ENCODE assay signal across 13 cellular contexts in the genomic region with DNA sequence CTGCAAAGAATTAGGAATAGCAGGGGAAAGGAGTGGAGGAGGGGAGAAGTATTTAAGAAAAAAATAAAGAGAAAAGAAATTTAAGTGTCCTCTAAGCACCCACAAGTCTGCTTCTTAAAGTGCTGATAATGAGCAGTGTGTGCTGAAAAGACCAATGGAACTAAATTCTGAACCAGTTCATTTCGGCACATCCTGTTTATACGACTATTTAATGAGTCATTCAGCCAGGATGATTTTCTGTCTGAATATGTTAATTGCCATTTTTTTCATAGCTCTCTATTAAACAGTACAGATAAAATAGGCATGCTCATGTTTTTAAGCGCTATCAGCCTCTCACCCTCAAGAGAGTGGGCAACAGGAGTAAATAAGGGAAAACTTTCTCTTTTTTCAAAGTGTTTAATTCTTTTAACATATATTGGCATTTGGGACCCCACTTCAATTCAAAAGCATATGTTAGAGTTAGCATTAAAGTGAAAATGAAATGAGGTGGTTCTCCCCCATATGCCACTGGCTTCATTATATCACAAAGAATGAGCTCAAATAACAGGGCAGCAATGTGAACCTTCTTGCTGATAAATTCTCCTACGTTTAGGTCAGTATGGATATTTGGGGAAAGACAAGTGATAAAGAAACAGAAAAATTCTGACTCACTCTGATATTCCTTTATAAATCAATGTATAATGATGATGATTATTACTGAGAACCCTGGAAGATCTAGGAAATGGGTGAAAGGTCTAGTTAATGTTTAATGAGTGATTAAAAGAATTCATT.
DNase-seq lines count a peak whose midpoint lies in the region; ATAC-seq and TF ChIP-seq lines count a peak whose summit lies in the region.
"Had no signal": no experiment of that assay in that cellular context is flagged by ENCODE, and none has a peak within 500 bp of the region (broad histone marks: within the 10 kb centered on the region; RNA-seq: fewer than 3 reads in every experiment).

No MANE protein-coding gene starts in this region.

- peaks cover 2% of the 10 kb centered on the region for H3K4me1 Mint-ChIP-seq in activated CD4-positive, alpha-beta T cell treated with anti-CD3 and anti-CD28 coated beads, Interleukin-2, amount 10 ng/mL, durations not matched to agents 7 days and 5 days
- H3K4me1 Mint-ChIP-seq: natural killer cell had no signal

- BruUV-seq in A673 (replicated peaks; lab: Mats Ljungman, UMichigan) (no TSS peak), IMR-90 (replicated peaks; lab: Mats Ljungman, UMichigan) (no TSS peak)

- H3K4me2 ChIP-seq in IMR-90 (ENCODE audit: low read depth, low read length) (peak overlapping the region; percentile 94), mesenchymal stem cell (ENCODE audit: low read length, poor library complexity, severe bottlenecking) (no peak overlapping the region)

- H3K27ac ChIP-seq in A673 (ENCODE audit: low read depth, low read length, poor library complexity, severe bottlenecking) (peak overlapping the region; percentile 74), IMR-90 (ENCODE audit: insufficient read depth, low read length) (peak overlapping the region; percentile 52), mesenchymal stem cell (ENCODE audit: low read length, poor library complexity, severe bottlenecking) (no peak overlapping the region)

- no peak overlapping the region for H2BK12ac ChIP-seq in mesenchymal stem cell (ENCODE audit: low read length in 2 of 2)

- TF ChIP-seq CTCF in A673 (conservative IDR thresholded peaks at IDR 0.05; ENCODE audit: low read depth, low read length) (no peak), IMR-90 (conservative IDR thresholded peaks at IDR 0.05; ENCODE audit: low read depth, low read length) (no peak)

- no peaks in the 10 kb centered on the region for H3K9me3 Mint-ChIP-seq in activated CD4-positive, alpha-beta T cell treated with anti-CD3 and anti-CD28 coated beads, Interleukin-2, amount 10 ng/mL, durations not matched to agents 7 days and 5 days
- H3K9me3 Mint-ChIP-seq: CD4-positive, alpha-beta T cell; natural killer cell had no signal

- H2AK5ac ChIP-seq in IMR-90 (ENCODE audit: low read depth, low read length) (0 out of 2 replicates have a peak overlapping the region, but pooled peaks have one; percentile 41), mesenchymal stem cell (ENCODE audit: low read length, severe bottlenecking) (no peak overlapping the region)

- no peaks in the 10 kb centered on the region for H3K36me3 Mint-ChIP-seq in activated CD4-positive, alpha-beta T cell treated with anti-CD3 and anti-CD28 coated beads, Interleukin-2, amount 10 ng/mL, durations not matched to agents 7 days and 5 days (ENCODE audit: low read depth)
- H3K36me3 Mint-ChIP-seq: IgD-negative memory B cell, natural killer cell had no signal

- intact Hi-C loops in A673 (cut with micrococcal nuclease; ENCODE audit: unreplicated experiment), result loop anchor here (10.0 kb wide), 1 partner anchor 156 kb away; no protein-coding TSS in a partner anchor
- intact Hi-C loops in IMR-90 (cut with micrococcal nuclease), result loop anchor here (5.0 kb wide), 2 partner anchors 78 to 87 kb away; a partner anchor contains a TSS

- H3K9ac ChIP-seq in IMR-90 (ENCODE audit: low read depth, low read length) (peak overlapping the region; percentile 47), mesenchymal stem cell (ENCODE audit: low read length) (peak overlapping the region; percentile 68)

- dilution Hi-C loops in IMR-90 (cut with HindIII; ENCODE audit: low sequenced_read_pairs, unreplicated experiment), result no loop called here

- no peak overlapping the region for H2AK9ac ChIP-seq in IMR-90 (replicated peaks; ENCODE audit: low read depth, low read length, poor library complexity)

- H3K4me1 ChIP-seq in A673 (ENCODE audit: insufficient read depth, low read length, poor library complexity, severe bottlenecking) (peaks cover 61% of the 10 kb centered on the region), IMR-90 (ENCODE audit: control insufficient read depth, insufficient read depth, low read length) (peaks cover 16% of the 10 kb centered on the region), mesenchymal stem cell (ENCODE audit: control insufficient read depth, insufficient read depth, low read depth, low read length) (no peaks in the 10 kb centered on the region)

- H2AFZ ChIP-seq in IMR-90 (replicated peaks; ENCODE audit: low read length, poor library complexity) (no peak overlapping the region), mesenchymal stem cell (ENCODE audit: low read depth, low read length) (no peak overlapping the region)

- DNase-seq in A673 (ENCODE audit: low spot score) (peak; percentile 78), IMR-90 (peak; percentile 92), dermis blood vessel endothelial cell (peak; percentile 84), mesenchymal stem cell (peak; percentile 93)
- no peak for DNase-seq in effector CD4-positive, alpha-beta T cell
- no peak for DNase-seq in activated CD4-positive, alpha-beta T cell treated with anti-CD3 and anti-CD28 coated beads, Interleukin-2, amount 10 ng/mL, durations not matched to agents 7 days and 5 days
- DNase-seq in stimulated activated naive CD4-positive, alpha-beta T cell treated with Interleukin-2 at 50 U/mL for 16 hours (lab: John Stamatoyannopoulos, UW), result no peak
- DNase-seq: CD4-positive, alpha-beta T cell; effector memory CD4-positive, alpha-beta T cell; natural killer cell; OCI-M1 had no signal

- H3K4ac ChIP-seq in IMR-90 (ENCODE audit: low read depth, low read length) (peak overlapping the region; percentile 93), mesenchymal stem cell (ENCODE audit: low read depth in 1 of 2, low read length in 2 of 2) (no peak overlapping the region)

- H3K14ac ChIP-seq in IMR-90 (replicated peaks; ENCODE audit: low read depth, low read length) (peak overlapping the region; percentile 86), mesenchymal stem cell (ENCODE audit: low read length in 2 of 2) (no peak overlapping the region)

- H3K23ac ChIP-seq in IMR-90 (ENCODE audit: low read depth, low read length) (peak overlapping the region; percentile 95), mesenchymal stem cell (ENCODE audit: low read length in 2 of 2) (no peak overlapping the region)

- no peak; the same call in 1 of the 2 replicates for TF ChIP-seq RAD21 in IMR-90 (IDR thresholded peaks at IDR 0.05; ENCODE audit: low read length)

- H4K8ac ChIP-seq in IMR-90 (ENCODE audit: low read depth in 2 of 2, low read length in 2 of 2) (peak overlapping the region; percentile 14 to 78; a peak in 3 of 4 replicates), mesenchymal stem cell (ENCODE audit: low read length) (no peak overlapping the region)

- ATAC-seq in IMR-90 (ENCODE audit: low read depth), result peak; percentile 85
- ATAC-seq in GM18505 (IDR thresholded peaks at IDR 0.05; ENCODE audit: unreplicated experiment), result no peak
- ATAC-seq: natural killer cell had no signal

- POLR2A ChIA-PET in A673 (lab: Charles Lee; ENCODE audit: low non-redundant PET) (interaction anchor here (0.5 to 0.7 kb wide), 2 partner anchors 44 to 296 kb away, joined by 4 read pairs; no protein-coding TSS in a partner anchor), IMR-90 (lab: Charles Lee; ENCODE audit: unreplicated experiment) (interaction anchor here (0.5 to 0.6 kb wide), 4 partner anchors 11 to 1221 kb away, joined by 3 to 4 read pairs (median 3); no protein-coding TSS in a partner anchor)
- POLR2A ChIA-PET in activated CD4-positive, alpha-beta T cell treated with anti-CD3 and anti-CD28 coated beads, Interleukin-2, amount 10 ng/mL, durations not matched to agents 7 days and 5 days (lab: Charles Lee), result no interaction called here

- in situ Hi-C loops in IMR-90 (cut with MboI; ENCODE audit: low sequenced_read_pairs), result no loop called here

- peak overlapping the region; percentile 64 for H3K56ac ChIP-seq in IMR-90 (ENCODE audit: extremely low read depth, insufficient read depth, low read length)

- H2BK5ac ChIP-seq in IMR-90 (ENCODE audit: low read depth, low read length, poor library complexity, severe bottlenecking) (peak overlapping the region; percentile 98), mesenchymal stem cell (ENCODE audit: low read depth, low read length, poor library complexity, severe bottlenecking) (no peak overlapping the region)

- no peaks in the 10 kb centered on the region for H4K20me1 ChIP-seq in IMR-90 (ENCODE audit: insufficient read depth, low read length)

- H3K79me1 ChIP-seq in IMR-90 (ENCODE audit: low read depth in 1 of 2, low read length in 2 of 2), result peaks cover 6 to 59% of the 10 kb centered on the region in 2 experiments
- peaks cover 19% of the 10 kb centered on the region for H3K79me1 ChIP-seq in mesenchymal stem cell (replicated peaks; ENCODE audit: low read length, poor library complexity, severe bottlenecking)

- H3K27me3 Mint-ChIP-seq in activated CD4-positive, alpha-beta T cell treated with anti-CD3 and anti-CD28 coated beads, Interleukin-2, amount 10 ng/mL, durations not matched to agents 7 days and 5 days, result peaks cover under 1% of the 10 kb centered on the region
- H3K27me3 Mint-ChIP-seq: CD4-positive, alpha-beta T cell; IgD-negative memory B cell had no signal

- H4K91ac ChIP-seq in IMR-90 (ENCODE audit: insufficient read depth, low read depth, low read length) (peak overlapping the region; percentile 91), mesenchymal stem cell (ENCODE audit: low read length) (no peak overlapping the region)

- peak overlapping the region; percentile 90 for H2BK20ac ChIP-seq in IMR-90 (ENCODE audit: low read depth, low read length)

- H3K4me3 ChIP-seq in A673 (ENCODE audit: low read depth, low read length, poor library complexity, severe bottlenecking) (peak overlapping the region; percentile 20), IMR-90 (ENCODE audit: insufficient read depth, low read depth, low read length) (peak overlapping the region; percentile 26; the same call in 1 of the 2 replicates), mesenchymal stem cell (ENCODE audit: insufficient read depth in 1 of 2, low read depth in 1 of 2, low read length in 2 of 2) (peak overlapping the region in 1 of 2 experiments; percentile 49)

- H3K9me3 ChIP-seq in A673 (ENCODE audit: low read depth, low read length, poor library complexity, severe bottlenecking), result no peaks in the 10 kb centered on the region
- no peaks in the 10 kb centered on the region for H3K9me3 ChIP-seq in IMR-90 (ENCODE audit: control insufficient read depth, insufficient read depth, low read length)
- H3K9me3 ChIP-seq in mesenchymal stem cell (ENCODE audit: control insufficient read depth, low read length), result no peaks in the 10 kb centered on the region

- no CpG with 5 or more reads among the region's 4 CpGs for WGBS in IMR-90 (ENCODE audit: extremely low coverage in 2 of 2, insufficient read length in 1 of 2), 2 experiments
- no CpG with 5 or more reads among the region's 4 CpGs for WGBS in mesenchymal stem cell

- TF ChIP-seq POLR2A in IMR-90 (IDR thresholded peaks at IDR 0.05; ENCODE audit: low read depth, low read length) (no peak; the same call in none of the 2 replicates), GM18505 (IDR thresholded peaks at IDR 0.05; ENCODE audit: borderline replicate concordance, extremely low read depth, insufficient read depth, insufficient read length) (no peak)

- CTCF ChIA-PET in A673 (lab: Charles Lee) (no interaction called here), IMR-90 (lab: Yijun Ruan, JAX) (interaction anchor here (0.6 kb wide), 1 partner anchor 28 kb away, joined by 3 read pairs; no protein-coding TSS in a partner anchor)
- CTCF ChIA-PET in activated CD4-positive, alpha-beta T cell treated with anti-CD3 and anti-CD28 coated beads, Interleukin-2, amount 10 ng/mL, durations not matched to agents 7 days and 5 days (lab: Charles Lee), result no interaction called here

- no peaks in the 10 kb centered on the region for H3K36me3 ChIP-seq in A673 (ENCODE audit: insufficient read depth, low read length, poor library complexity, severe bottlenecking)
- H3K36me3 ChIP-seq in IMR-90 (ENCODE audit: control insufficient read depth, insufficient read depth, low read length), result no peaks in the 10 kb centered on the region
- H3K36me3 ChIP-seq in mesenchymal stem cell (ENCODE audit: control insufficient read depth in 1 of 2, insufficient read depth in 2 of 2, low read depth in 1 of 2, low read length in 2 of 2), result peaks cover 0 to 3% of the 10 kb centered on the region in 2 experiments

- H2BK15ac ChIP-seq in IMR-90 (ENCODE audit: low read depth, low read length), result peak overlapping the region; percentile 23; the same call in 2 of the 3 replicates
- H2BK15ac ChIP-seq in mesenchymal stem cell (ENCODE audit: low read depth, poor library complexity, severe bottlenecking), result no peak overlapping the region

- no peak overlapping the region for H3K27ac Mint-ChIP-seq in activated CD4-positive, alpha-beta T cell treated with anti-CD3 and anti-CD28 coated beads, Interleukin-2, amount 10 ng/mL, durations not matched to agents 7 days and 5 days
- H3K27ac Mint-ChIP-seq: CD4-positive, alpha-beta T cell; IgD-negative memory B cell; natural killer cell had no signal

- H3K4me3 Mint-ChIP-seq in activated CD4-positive, alpha-beta T cell treated with anti-CD3 and anti-CD28 coated beads, Interleukin-2, amount 10 ng/mL, durations not matched to agents 7 days and 5 days, result no peak overlapping the region
- H3K4me3 Mint-ChIP-seq: CD4-positive, alpha-beta T cell; IgD-negative memory B cell; natural killer cell had no signal

- H4K5ac ChIP-seq in IMR-90 (ENCODE audit: low read depth, low read length), result peak overlapping the region; percentile 81

- peaks cover 8% of the 10 kb centered on the region for H3K9me1 ChIP-seq in IMR-90 (ENCODE audit: insufficient read depth, low read length)

- H2BK120ac ChIP-seq in IMR-90 (ENCODE audit: low read depth, low read length) (peak overlapping the region; percentile 93), mesenchymal stem cell (ENCODE audit: low read depth, low read length) (no peak overlapping the region)

- peak overlapping the region; percentile 98 for H3K18ac ChIP-seq in IMR-90 (ENCODE audit: low read depth, low read length)
- H3K18ac ChIP-seq in mesenchymal stem cell (ENCODE audit: low read depth in 1 of 2, low read length in 2 of 2), result peak overlapping the region in 1 of 2 experiments; percentile 75

- H3K27me3 ChIP-seq in A673 (replicated peaks; ENCODE audit: insufficient read depth, low read depth, low read length, poor library complexity) (no peaks in the 10 kb centered on the region), IMR-90 (ENCODE audit: control insufficient read depth, insufficient read depth, low read length) (no peaks in the 10 kb centered on the region), mesenchymal stem cell (ENCODE audit: control insufficient read depth in 1 of 2, insufficient read depth in 1 of 2, low read length in 2 of 2) (no peaks in the 10 kb centered on the region)

Comparison
In these comparisons a context has a peak if more than half of its experiments do, and no peak if none do; other contexts are left out.
1. DNase-seq: peak in A673 (single experiment), IMR-90 (single experiment), dermis blood vessel endothelial cell (single experiment) and mesenchymal stem cell (single experiment); none in effector CD4-positive, alpha-beta T cell (single experiment), activated CD4-positive, alpha-beta T cell treated with anti-CD3 and anti-CD28 coated beads, Interleukin-2, amount 10 ng/mL, durations not matched to agents 7 days and 5 days (single experiment) and stimulated activated naive CD4-positive, alpha-beta T cell treated with Interleukin-2 at 50 U/mL for 16 hours (single experiment).